ENCODE assay signal across 1 cellular context in genomic region chr22:40190501-40190900, GRCh38.
TF ChIP-seq lines count a peak whose summit lies in the region.

No MANE protein-coding gene starts in this region.

TF ChIP-seq in K562, 482 proteins besides CTCF, POLR2A, EP300 and RAD21 (continued from another document and continues in another):
- TF ChIP-seq GABPB1 (CRISPR knock-in tag; IDR thresholded peaks at IDR 0.05) (peak; percentile 38; the same call in 1 of the 2 replicates), THRA (IDR thresholded peaks at IDR 0.05) (no peak), ARID3B (CRISPR knock-in tag; IDR thresholded peaks at IDR 0.05; ENCODE audit: borderline replicate concordance) (no peak), MAFF (IDR thresholded peaks at IDR 0.05; ENCODE audit: low read length) (no peak), USF2 (CRISPR knock-in tag; IDR thresholded peaks at IDR 0.05) (no peak), NCOR1 (IDR thresholded peaks at IDR 0.05) (peak; percentile 97), BHLHE40 (IDR thresholded peaks at IDR 0.05; ENCODE audit: low read length) (peak; percentile 65; the same call in 1 of the 2 replicates), ZSCAN29 (IDR thresholded peaks at IDR 0.05) (no peak), ETV5 (CRISPR knock-in tag; IDR thresholded peaks at IDR 0.05; ENCODE audit: low read depth) (no peak), YBX1 (IDR thresholded peaks at IDR 0.05) (no peak), ILK (tag; IDR thresholded peaks at IDR 0.05; ENCODE audit: borderline replicate concordance, low read depth) (no peak), PCBP1 (IDR thresholded peaks at IDR 0.05; ENCODE audit: low read depth, low read length, poor library complexity, severe bottlenecking) (no peak), ZNF311 (CRISPR knock-in tag; IDR thresholded peaks at IDR 0.05) (no peak), CREB1 (IDR thresholded peaks at IDR 0.05) (peak; percentile 49; the same call in 1 of the 2 replicates), CREB1 (CRISPR knock-in tag; IDR thresholded peaks at IDR 0.05) (no peak), ZC3H11A (IDR thresholded peaks at IDR 0.05; ENCODE audit: low read depth, low read length) (no peak), ZNF639 (CRISPR knock-in tag; conservative IDR thresholded peaks at IDR 0.05 in 1 of 2, IDR thresholded peaks at IDR 0.05 in 1 of 2) (peak in 1 of 2 experiments; percentile 84; a peak in 2 of 4 replicates), ZNF77 (CRISPR knock-in tag; IDR thresholded peaks at IDR 0.05) (no peak), NRF1 (conservative IDR thresholded peaks at IDR 0.05 in 1 of 2, IDR thresholded peaks at IDR 0.05 in 1 of 2) (0 out of 4 replicates have a peak, but pooled peaks of 1 of the 2 experiments have one; percentile 15), PHF8 (IDR thresholded peaks at IDR 0.05; ENCODE audit: borderline replicate concordance, low read length) (no peak), PHB2 (IDR thresholded peaks at IDR 0.05; ENCODE audit: low read depth) (peak; percentile 74), STAT5A (IDR thresholded peaks at IDR 0.05; ENCODE audit: borderline replicate concordance, low read length) (peak; percentile 94), ZBTB40 (IDR thresholded peaks at IDR 0.05) (no peak), ZBTB40 (CRISPR knock-in tag; IDR thresholded peaks at IDR 0.05) (no peak), PTTG1 (tag; IDR thresholded peaks at IDR 0.05; ENCODE audit: low read depth) (no peak), ZNF282 (CRISPR knock-in tag; IDR thresholded peaks at IDR 0.05) (no peak), ZBTB43 (CRISPR knock-in tag; IDR thresholded peaks at IDR 0.05) (no peak), ASH1L (IDR thresholded peaks at IDR 0.05; ENCODE audit: borderline replicate concordance, low read depth, partially characterized antibody) (no peak), COPS2 (conservative IDR thresholded peaks at IDR 0.05) (no peak), HIVEP1 (CRISPR knock-in tag; IDR thresholded peaks at IDR 0.05) (no peak), BMI1 (IDR thresholded peaks at IDR 0.05; ENCODE audit: low read length) (no peak), NCOA4 (IDR thresholded peaks at IDR 0.05; ENCODE audit: partially characterized antibody) (no peak), ESRRA (IDR thresholded peaks at IDR 0.05; ENCODE audit: borderline replicate concordance, low read depth) (0 out of 2 replicates have a peak, but pooled peaks have one; percentile 13), U2AF2 (optimal IDR thresholded peaks at IDR 0.05; ENCODE audit: low read depth, low read length) (no peak), ZNF511 (CRISPR knock-in tag; IDR thresholded peaks at IDR 0.05) (no peak), DIDO1 (tag; IDR thresholded peaks at IDR 0.05; ENCODE audit: low read depth) (no peak), XRCC4 (IDR thresholded peaks at IDR 0.05; ENCODE audit: extremely low read depth, insufficient read depth, insufficient read length) (no peak), MCM3 (IDR thresholded peaks at IDR 0.05) (no peak), TRIM24 (IDR thresholded peaks at IDR 0.05) (peak; percentile 80 to 82), PTRF (tag; IDR thresholded peaks at IDR 0.05) (no peak), TCF7 (IDR thresholded peaks at IDR 0.05; ENCODE audit: borderline replicate concordance) (no peak), ELF4 (CRISPR knock-in tag; IDR thresholded peaks at IDR 0.05) (peak; percentile 62; the same call in 1 of the 2 replicates), PHB (CRISPR knock-in tag; IDR thresholded peaks at IDR 0.05) (no peak), HNRNPUL1 (IDR thresholded peaks at IDR 0.05; ENCODE audit: low read length) (no peak), CBFA2T2 (conservative IDR thresholded peaks at IDR 0.05) (peak; percentile 97), ARID4B (CRISPR knock-in tag; IDR thresholded peaks at IDR 0.05) (0 out of 2 replicates have a peak, but pooled peaks have one; percentile 38), SUPT5H (IDR thresholded peaks at IDR 0.05) (no peak), TEAD2 (tag; IDR thresholded peaks at IDR 0.05) (no peak), GATA2 (CRISPR knock-in tag; IDR thresholded peaks at IDR 0.05) (peak; percentile 97), TAL1 (IDR thresholded peaks at IDR 0.05) (peak; percentile 98), ZNF23 (CRISPR knock-in tag; IDR thresholded peaks at IDR 0.05) (no peak)
